In the genomic region with DNA sequence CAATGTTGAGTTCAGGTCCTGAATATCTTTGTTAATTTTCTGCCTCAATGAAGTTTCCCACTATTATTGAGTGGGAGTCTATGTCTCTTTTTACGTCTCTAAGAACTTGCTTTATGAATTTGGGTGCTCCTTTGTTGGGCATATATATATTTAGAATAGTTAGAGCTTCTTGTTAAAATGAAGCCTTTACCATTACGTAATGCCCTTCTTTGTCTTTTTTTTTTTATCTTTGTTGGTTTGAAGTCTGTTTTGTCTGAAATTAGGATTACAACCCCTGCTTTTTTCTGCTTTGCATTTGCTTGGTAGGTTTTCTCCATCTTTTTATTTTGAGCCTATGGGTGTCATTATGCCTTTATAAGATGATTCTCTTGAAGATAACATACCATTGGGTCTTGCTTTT, we compare ENCODE assay signal across 8 cellular contexts. TPM values are rescaled to one million over a fixed set of nuclear protein-coding genes. Genes with fewer than 3 reads are reported as not detected.
"Had no signal": no experiment of that assay in that cellular context is flagged by ENCODE, and none has a peak within 500 bp of the region (broad histone marks: within the 10 kb centered on the region; RNA-seq: fewer than 3 reads in every experiment).

No MANE protein-coding gene starts in this region.

- H3K4me3 ChIP-seq: K562 had no signal

- H3K9ac ChIP-seq: KMS-11 had no signal

- ATAC-seq: K562 had no signal

- H3K4me2 ChIP-seq: KMS-11 had no signal

- H3K27ac ChIP-seq: HL-60, KMS-11 had no signal

- FAIRE-seq: HTR-8/SVneo, K562 had no signal

- DNase-seq: IMR-90, KBM-7, KG1 had no signal

RNA-seq across cellular contexts. Expression of a gene that starts 10.9 kb away (rescaled TPM):
- total RNA-seq: HT1080, IMR-90, K562 had no signal
- polyA plus RNA-seq: IMR-90, K562 had no signal
